In genomic region chr13:78040431-78040830, GRCh38 we compare ENCODE assay signal across 18 cellular contexts.
DNase-seq lines count a peak whose midpoint lies in the region; ATAC-seq and TF ChIP-seq lines count a peak whose summit lies in the region.
"Had no signal": no experiment of that assay in that cellular context is flagged by ENCODE, and none has a peak within 500 bp of the region (broad histone marks: within the 10 kb centered on the region; RNA-seq: fewer than 3 reads in every experiment).

No MANE protein-coding gene starts in this region.

- H3K27ac ChIP-seq in trophoblast cell (ENCODE audit: low read depth, low read length): no peak overlapping the region

- no peak overlapping the region for H4K12ac ChIP-seq in trophoblast cell (ENCODE audit: low read depth, low read length)

- WGBS in trophoblast cell (ENCODE audit: extremely low coverage, insufficient coverage, insufficient read length): no CpG with 5 or more reads among the region's 3 CpGs

- H4K8ac ChIP-seq in trophoblast cell (ENCODE audit: low read depth, low read length): no peak overlapping the region

- no peak overlapping the region for H2BK12ac ChIP-seq in trophoblast cell (ENCODE audit: low read length)

- no peak overlapping the region for H3K4me2 ChIP-seq in trophoblast cell (ENCODE audit: low read length)

- H2BK5ac ChIP-seq in trophoblast cell (ENCODE audit: low read depth, low read length, poor library complexity): no peak overlapping the region

- H2AFZ ChIP-seq in trophoblast cell (ENCODE audit: insufficient read depth, low read length, poor library complexity): no peak overlapping the region

- no peak overlapping the region for H4K91ac ChIP-seq in trophoblast cell (ENCODE audit: low read depth, low read length)

- H3K14ac ChIP-seq in trophoblast cell (ENCODE audit: low read length): no peak overlapping the region

- no peaks in the 10 kb centered on the region for H3K79me1 ChIP-seq in trophoblast cell (ENCODE audit: low read length)

- peak overlapping the region; percentile 7 for H3K23ac ChIP-seq in trophoblast cell (ENCODE audit: low read length)

- H3K27me3 ChIP-seq in trophoblast cell (ENCODE audit: insufficient read depth, low read length): no peaks in the 10 kb centered on the region

- H2AK5ac ChIP-seq in trophoblast cell (ENCODE audit: low read length): no peak overlapping the region

- intact Hi-C loops in mucosa of descending colon (cut with DNase I, micrococcal nuclease): no loop called here

- H3K9me3 ChIP-seq in trophoblast cell (ENCODE audit: insufficient read depth, low read depth, low read length) (no peaks in the 10 kb centered on the region), mucosa of descending colon (no peaks in the 10 kb centered on the region)
- H3K9me3 ChIP-seq: HAP-1 had no signal

- no peak overlapping the region for H3K18ac ChIP-seq in trophoblast cell (ENCODE audit: low read length)

- H3K4ac ChIP-seq in trophoblast cell (ENCODE audit: low read depth, low read length): no peak overlapping the region

- no peak overlapping the region for H3K9ac ChIP-seq in trophoblast cell (ENCODE audit: low read length)

- H3K4me3 ChIP-seq in trophoblast cell (ENCODE audit: low read depth, low read length) (no peak overlapping the region), mucosa of descending colon (no peak overlapping the region)
- H3K4me3 ChIP-seq: HAP-1 had no signal

- in situ Hi-C loops in SK-MEL-5 (cut with HindIII; ENCODE audit: low pct_unique_long_range_greater_than_20kb, low sequenced_read_pairs): no loop called here

- no peak overlapping the region for H2BK120ac ChIP-seq in trophoblast cell (ENCODE audit: insufficient read depth, low read length, poor library complexity)

- TF ChIP-seq CTCF in mucosa of descending colon (IDR thresholded peaks at IDR 0.05): no peak

- H3K36me3 ChIP-seq in trophoblast cell (ENCODE audit: control insufficient read depth in 1 of 2, insufficient read depth in 2 of 2, low read length in 2 of 2) (no peaks in the 10 kb centered on the region), mucosa of descending colon (ENCODE audit: low read depth) (no peaks in the 10 kb centered on the region)
- H3K36me3 ChIP-seq: HAP-1 had no signal

- ATAC-seq in GM21737 (IDR thresholded peaks at IDR 0.05; ENCODE audit: unreplicated experiment): no peak
- ATAC-seq in mucosa of descending colon: no peak
- no peak for ATAC-seq in GM18519 (IDR thresholded peaks at IDR 0.05; ENCODE audit: low FRiP score, unreplicated experiment)

- DNase-seq in SK-MEL-5 (ENCODE audit: low read depth, low spot score): peak; percentile 93
- peak; percentile 4 for DNase-seq in astrocyte of the hippocampus (ENCODE audit: low read depth, low spot score)
- peak; percentile 47 for DNase-seq in foreskin melanocyte
- no peak for DNase-seq in trophoblast cell
- no peak for DNase-seq in activated CD4-positive, alpha-beta T cell treated with anti-CD3 and anti-CD28 coated beads for 48 hours
- DNase-seq in mucosa of descending colon: no peak
- DNase-seq: C1 segment of cervical spinal cord; Calu3; CD4-positive, alpha-beta memory T cell; COR-L47; DMS53; DMS79 treated with DMSO at 0.1 percent for 48 hours; GF-D8; GOT3; HFFc6 had no signal

- H3K79me2 ChIP-seq in trophoblast cell (ENCODE audit: control insufficient read depth, insufficient read depth, low read length, poor library complexity): no peaks in the 10 kb centered on the region

- no peaks in the 10 kb centered on the region for H3K4me1 ChIP-seq in trophoblast cell (ENCODE audit: control insufficient read depth in 1 of 2, insufficient read depth in 2 of 2, low read length in 2 of 2)
- no peaks in the 10 kb centered on the region for H3K4me1 ChIP-seq in mucosa of descending colon (ENCODE audit: low read depth)
- H3K4me1 ChIP-seq: HAP-1 had no signal

Comparison
In these comparisons a context has a peak if more than half of its experiments do, and no peak if none do; other contexts are left out.
1. DNase-seq: peak in SK-MEL-5 (single experiment), astrocyte of the hippocampus (single experiment) and foreskin melanocyte (single experiment); none in trophoblast cell (0 of 2), activated CD4-positive, alpha-beta T cell treated with anti-CD3 and anti-CD28 coated beads for 48 hours (single experiment) and mucosa of descending colon (0 of 3).